Comparison of ENCODE assay signal across 8 cellular contexts in genomic region chr1:19288324-19289241, GRCh38. TPM values are rescaled to one million over a fixed set of nuclear protein-coding genes. Genes with fewer than 3 reads are reported as not detected.
DNase-seq lines count a peak whose midpoint lies in the region; ATAC-seq and TF ChIP-seq lines count a peak whose summit lies in the region.
"Not testable (repeated sequence)": the region's sequence is repeated elsewhere in the genome, so short reads cannot be mapped to it uniquely, and the experiment has no call there.

AKR7A3 (minus strand) TSS chr1:19288770; CDS start chr1:19288709, 61 bp downstream.

- not testable (repeated sequence) for H3K27me3 ChIP-seq in Caco-2 (replicated peaks; ENCODE audit: control insufficient read depth, insufficient read depth, low read length); ascending aorta; right lobe of liver; sigmoid colon; subcutaneous abdominal adipose tissue (ENCODE audit: control insufficient read depth in 5 of 5, insufficient read depth in 4 of 5, low read length in 5 of 5)

- not testable (repeated sequence) for TF ChIP-seq CTCF in Caco-2 (IDR thresholded peaks at IDR 0.05; ENCODE audit: insufficient read depth in 1 of 2, low read depth in 1 of 2, low read length in 1 of 2, severe bottlenecking in 1 of 2, unreplicated experiment in 1 of 2); ascending aorta (IDR thresholded peaks at IDR 0.05); fibroblast of mammary gland (conservative IDR thresholded peaks at IDR 0.05; ENCODE audit: control insufficient read depth, insufficient read depth, low read depth, low read length); right lobe of liver (IDR thresholded peaks at IDR 0.05); sigmoid colon (IDR thresholded peaks at IDR 0.05)

- WGBS in right lobe of liver (ENCODE audit: insufficient coverage, low coverage, low lambda C conversion rate, missing lambda C conversion rate), result 2% methylated on average over 14 of the region's 82 CpGs
- WGBS in sigmoid colon, 2 donors, result 4 to 18% methylated on average over 74 to 75 of the region's 82 CpGs

- peaks cover 10% of the 10 kb centered on the region for H3K9me3 Mint-ChIP-seq in Caco-2 (ENCODE audit: unreplicated experiment)

- not testable (repeated sequence) for H3K27me3 Mint-ChIP-seq in Caco-2 (ENCODE audit: insufficient read depth, unreplicated experiment)

- not testable (repeated sequence) for H3K27ac ChIP-seq in ascending aorta; sigmoid colon; subcutaneous abdominal adipose tissue (ENCODE audit: low read depth, low read length)
- peak within 1 kb of the TSS; percentile 61 to 78 (median 78) for H3K27ac ChIP-seq in right lobe of liver

- peak; percentile 50 for TF ChIP-seq POLR2A in right lobe of liver (IDR thresholded peaks at IDR 0.05)
- not testable (repeated sequence) for TF ChIP-seq POLR2A in sigmoid colon (IDR thresholded peaks at IDR 0.05)

- H3K4me3 ChIP-seq in Caco-2 (ENCODE audit: low read depth, low read length), result peak within 1 kb of the TSS; percentile 53
- peak within 1 kb of the TSS; percentile 31 to 65 for H3K4me3 ChIP-seq in ascending aorta
- peak within 1 kb of the TSS; percentile 37 for H3K4me3 ChIP-seq in fibroblast of mammary gland (ENCODE audit: control insufficient read depth, low read depth, low read length)
- H3K4me3 ChIP-seq in right lobe of liver, result peak within 1 kb of the TSS; percentile 51 to 66 (median 63)
- peak within 1 kb of the TSS; percentile 2 to 50 (median 42) for H3K4me3 ChIP-seq in sigmoid colon
- peak within 1 kb of the TSS; percentile 63 to 72 (median 68) for H3K4me3 ChIP-seq in subcutaneous abdominal adipose tissue (ENCODE audit: low read depth in 1 of 5, low read length in 5 of 5)

- H3K9me3 ChIP-seq in Caco-2; ascending aorta; right lobe of liver; sigmoid colon; subcutaneous abdominal adipose tissue (ENCODE audit: control insufficient read depth in 5 of 5, low read length in 5 of 5): not testable (repeated sequence)

- peak within 1 kb of the TSS; percentile 66 for H3K4me3 Mint-ChIP-seq in Caco-2 (ENCODE audit: unreplicated experiment)

- not testable (repeated sequence) for TF ChIP-seq EP300 in sigmoid colon (IDR thresholded peaks at IDR 0.05)

- H3K36me3 Mint-ChIP-seq in Caco-2 (ENCODE audit: insufficient read depth, unreplicated experiment), result not testable (repeated sequence)

- not testable (repeated sequence) for H3K27ac Mint-ChIP-seq in Caco-2 (ENCODE audit: unreplicated experiment)

- intact Hi-C loops in Caco-2 (cut with micrococcal nuclease; ENCODE audit: unreplicated experiment); ascending aorta (cut with DNase I); right lobe of liver (cut with DNase I); sigmoid colon (cut with DNase I): not testable (repeated sequence)

- ATAC-seq in right lobe of liver, result peak; percentile 72 to 88 (median 85)

- POLR2A ChIA-PET in Caco-2 (lab: Charles Lee), result interaction anchor here (0.7 kb wide), 1 partner anchor 28 kb away, joined by 3 read pairs; no protein-coding TSS in a partner anchor

- DNase-seq in Caco-2, result peak; percentile 59 to 72
- peak; percentile 0 for DNase-seq in NCI-H69 (lab: John Stamatoyannopoulos, UW)
- DNase-seq in activated CD4-positive, alpha-beta T cell treated with anti-CD3 and anti-CD28 coated beads, Interleukin-2, amount 50 U/mL, for 24 hours (ENCODE audit: low read depth in 1 of 2, low spot score in 1 of 2), result peak; percentile 26 to 30
- DNase-seq in ascending aorta (ENCODE audit: low spot score in 2 of 2), result not testable (repeated sequence)
- peak; percentile 9 for DNase-seq in fibroblast of mammary gland (ENCODE audit: low read depth)
- peak; percentile 83 to 90 (median 87) for DNase-seq in right lobe of liver
- peak; percentile 65 for DNase-seq in sigmoid colon

- not testable (repeated sequence) for H3K36me3 ChIP-seq in Caco-2 (ENCODE audit: control insufficient read depth, insufficient read depth, low read length); ascending aorta; sigmoid colon; subcutaneous abdominal adipose tissue (ENCODE audit: control insufficient read depth in 5 of 5, insufficient read depth in 5 of 5, low read length in 5 of 5)
- peaks cover 0 to 16% (median 4%) of the 10 kb centered on the region in 4 donors for H3K36me3 ChIP-seq in right lobe of liver

- H3K4me1 ChIP-seq in Caco-2, ascending aorta, sigmoid colon: not testable (repeated sequence)
- H3K4me1 ChIP-seq in right lobe of liver (peaks cover 0 to 19% (median 8%) of the 10 kb centered on the region in 4 donors), subcutaneous abdominal adipose tissue (ENCODE audit: control insufficient read depth in 5 of 5, insufficient read depth in 5 of 5, low read length in 5 of 5) (peaks cover 0 to 13% (median 10%) of the 10 kb centered on the region in 5 donors)

- CTCF ChIA-PET in Caco-2 (lab: Charles Lee), result interaction anchor here (0.6 kb wide), 2 partner anchors 18 to 34 kb away, joined by 3 to 4 read pairs; no protein-coding TSS in a partner anchor

- BruUV-seq in Caco-2 (replicated peaks; lab: Mats Ljungman, UMichigan), result not testable (repeated sequence)

- H3K9ac ChIP-seq in subcutaneous abdominal adipose tissue (ENCODE audit: low read length in 5 of 5), result peak within 1 kb of the TSS in 2 of 5 donors; percentile 41 to 68

- H3K4me1 Mint-ChIP-seq in Caco-2 (ENCODE audit: low read depth, unreplicated experiment), result peaks cover 10% of the 10 kb centered on the region

RNA-seq across cellular contexts. Expression of gene AKR7A3, which starts in this region (rescaled TPM):
- total RNA-seq in Caco-2 (2022) (2.4 and 2.8 TPM in 2 replicates), ascending aorta (11.7 TPM), right lobe of liver (100 to 1,000 TPM in 4 of 6 experiments, 10 to 100 TPM in 2; 58.1 to 169 (median 130) TPM), sigmoid colon (1 to 10 TPM in 3 of 4 donors, under 1 TPM in 1; 0.71 to 1.9 (median 1.5) TPM)
- polyA plus RNA-seq in sigmoid colon, result 100 to 1,000 TPM in 1 of 3 donors, 10 to 100 TPM in 2; 72.1 to 110 (median 78.3) TPM
